8 cellular contexts compared by ENCODE assay signal in genomic region chr17:3944485-3945388, GRCh38. TPM values are rescaled to one million over a fixed set of nuclear protein-coding genes. Genes with fewer than 3 reads are reported as not detected.
DNase-seq lines count a peak whose midpoint lies in the region; ATAC-seq and TF ChIP-seq lines count a peak whose summit lies in the region.

No MANE protein-coding gene starts in this region.

- DNase-seq in 8988T, result peak; percentile 61
- DNase-seq in H7, result peak; percentile 100
- DNase-seq in activated T-cell treated with anti-CD3 and anti-CD28 coated beads, Interleukin-2, amount 50 U/mL, for 24 hours, result peak; percentile 70
- peak; percentile 56 to 85 for DNase-seq in foreskin fibroblast
- peak; percentile 98 for DNase-seq in osteoblast (ENCODE audit: insufficient read length, low spot score, missing footprints)
- DNase-seq in H4 (ENCODE audit: low spot score), result no peak
- DNase-seq in SIG-M5 treated with dmso at 0.1 percent for 504 hours (lab: John Stamatoyannopoulos, UW; ENCODE audit: unreplicated experiment), result no peak

- peaks cover 4% of the 10 kb centered on the region for H3K4me1 ChIP-seq in osteoblast (ENCODE audit: insufficient read depth, low read length)

- no peak for TF ChIP-seq CTCF in foreskin fibroblast (IDR thresholded peaks at IDR 0.05; ENCODE audit: low read depth, low read length)
- no peak for TF ChIP-seq CTCF in osteoblast (IDR thresholded peaks at IDR 0.05; ENCODE audit: extremely low read depth, low read depth, low read length)

- H3K27ac ChIP-seq in osteoblast (ENCODE audit: low read depth, low read length), result no peak overlapping the region

- no peak overlapping the region for H3K4me3 Mint-ChIP-seq in activated T-cell treated with anti-CD3 and anti-CD28 coated beads, Interleukin-2, amount 50 U/mL, for 24 hours

- H4K20me1 ChIP-seq in osteoblast (ENCODE audit: insufficient read depth, low read length), result no peaks in the 10 kb centered on the region

- no peaks in the 10 kb centered on the region for H3K27me3 Mint-ChIP-seq in activated T-cell treated with anti-CD3 and anti-CD28 coated beads, Interleukin-2, amount 50 U/mL, for 24 hours

- H3K9me3 ChIP-seq in osteoblast (ENCODE audit: low read depth, low read length), result no peaks in the 10 kb centered on the region

- ATAC-seq in GM21515 (IDR thresholded peaks at IDR 0.05; ENCODE audit: unreplicated experiment), result no peak

- peak overlapping the region; percentile 77 for H2AFZ ChIP-seq in osteoblast (ENCODE audit: low read length)

- H3K36me3 ChIP-seq in H7 (replicated peaks; ENCODE audit: control insufficient read depth, insufficient read depth, low read length), result peaks cover 1% of the 10 kb centered on the region
- no peaks in the 10 kb centered on the region for H3K36me3 ChIP-seq in osteoblast (ENCODE audit: insufficient read depth, low read length)

- no peaks in the 10 kb centered on the region for H3K9me3 Mint-ChIP-seq in activated T-cell treated with anti-CD3 and anti-CD28 coated beads, Interleukin-2, amount 50 U/mL, for 24 hours

- H3K36me3 Mint-ChIP-seq in activated T-cell treated with anti-CD3 and anti-CD28 coated beads, Interleukin-2, amount 50 U/mL, for 24 hours (ENCODE audit: low read depth), result peaks cover 89% of the 10 kb centered on the region

- H3K27me3 ChIP-seq in H7 (ENCODE audit: control insufficient read depth, insufficient read depth, low read length), result no peaks in the 10 kb centered on the region; the same call in 1 of the 2 replicates
- H3K27me3 ChIP-seq in osteoblast (ENCODE audit: insufficient read depth, low read length), result no peaks in the 10 kb centered on the region

- no peaks in the 10 kb centered on the region for H3K79me2 ChIP-seq in osteoblast (ENCODE audit: insufficient read depth, low read length)

- H3K4me3 ChIP-seq in H7 (ENCODE audit: insufficient read depth, low read depth, low read length) (peak overlapping the region; percentile 60), foreskin fibroblast (ENCODE audit: low read depth in 1 of 2, low read length in 2 of 2) (peak overlapping the region; percentile 47 to 57), osteoblast (ENCODE audit: insufficient read depth, low read length) (peak overlapping the region; percentile 68)

- peak overlapping the region; percentile 79 for H3K4me2 ChIP-seq in osteoblast (ENCODE audit: insufficient read depth, low read length)

- H3K4me1 Mint-ChIP-seq in activated T-cell treated with anti-CD3 and anti-CD28 coated beads, Interleukin-2, amount 50 U/mL, for 24 hours (ENCODE audit: low read depth), result no peaks in the 10 kb centered on the region

- no peak overlapping the region for H3K27ac Mint-ChIP-seq in activated T-cell treated with anti-CD3 and anti-CD28 coated beads, Interleukin-2, amount 50 U/mL, for 24 hours

RNA-seq across cellular contexts. Expression of gene ATP2A3, which starts 19.5 kb away (rescaled TPM):
- 5.7 and 5.8 TPM in 2 replicates for total RNA-seq in H7 (2014; rRNA removed; shearing (Covaris generic))
- 1.4 and 1.8 TPM in 2 replicates for total RNA-seq in osteoblast
- 0.04 TPM in 1 of 2 replicates, not detected in the other for total RNA-seq in H4 (2014; rRNA removed; shearing (Covaris generic))

RNA-seq across cellular contexts. Expression of gene P2RX1, which starts 28.5 kb away (rescaled TPM):
- 0.10 and 0.33 TPM in 2 replicates for total RNA-seq in H7 (2014; rRNA removed; shearing (Covaris generic))
- under 0.01 TPM in 1 of 2 replicates, not detected in the other for total RNA-seq in osteoblast
- total RNA-seq in H4 (2014; rRNA removed; shearing (Covaris generic)), result not detected in 2 replicates

RNA-seq across cellular contexts. Expression of gene CAMKK1, which starts 51.9 kb away (rescaled TPM):
- 6.0 and 6.7 TPM in 2 replicates for total RNA-seq in H7 (2014; rRNA removed; shearing (Covaris generic))
- 8.7 and 9.1 TPM in 2 replicates for total RNA-seq in osteoblast
- 2.7 and 3.5 TPM in 2 replicates for total RNA-seq in H4 (2014; rRNA removed; shearing (Covaris generic))

Comparison
In these comparisons a context has a peak if more than half of its experiments do, and no peak if none do; other contexts are left out.
1. DNase-seq: peak in 8988T (single experiment), H7 (single experiment), activated T-cell treated with anti-CD3 and anti-CD28 coated beads, Interleukin-2, amount 50 U/mL, for 24 hours (single experiment), foreskin fibroblast (2 of 2) and osteoblast (single experiment); none in H4 (single experiment) and SIG-M5 treated with dmso at 0.1 percent for 504 hours (single experiment).
2. Peak in every context shown above with its lines, with median percentiles within 50 percentile points of each other: H3K4me3 ChIP-seq.